In genomic region chr1:236158719-236159118, GRCh38 we compare ENCODE assay signal across 29 cellular contexts.
"Had no signal": no experiment of that assay in that cellular context is flagged by ENCODE, and none has a peak within 500 bp of the region (broad histone marks: within the 10 kb centered on the region; RNA-seq: fewer than 3 reads in every experiment).

No MANE protein-coding gene starts in this region.

- ATAC-seq: activated CD8-positive, alpha-beta memory T cell treated with anti-CD3 and anti-CD28 coated beads, Interleukin-2, amount 10 ng/mL, durations not matched to agents 7 days and 5 days; activated CD8-positive, alpha-beta T cell treated with anti-CD3 and anti-CD28 coated beads for 36 hours; body of pancreas; lower lobe of right lung; naive thymus-derived CD8-positive, alpha-beta T cell had no signal

- H2AFZ ChIP-seq: hepatocyte had no signal

- DNase-seq: activated CD4-positive, alpha-beta T cell treated with anti-CD3 and anti-CD28 coated beads, Interleukin-2, amount 10 ng/mL, durations not matched to agents 7 days and 5 days; activated CD4-positive, CD25-positive, alpha-beta regulatory T cell treated with anti-CD3 and anti-CD28 coated beads, Interleukin-2, amount 50 U/mL, for 72 hours; activated CD8-positive, alpha-beta memory T cell treated with anti-CD3 and anti-CD28 coated beads, Interleukin-2, amount 10 ng/mL, durations not matched to agents 7 days and 5 days; activated CD8-positive, alpha-beta T cell treated with anti-CD3 and anti-CD28 coated beads for 36 hours; activated gamma-delta T cell treated with Interleukin-2 at 50 U/mL for 16 hours; activated T-cell treated with anti-CD3 and anti-CD28 coated beads for 4 hours; anterior cingulate cortex; body of pancreas; effector memory CD4-positive, alpha-beta T cell; glutamatergic neuron; immature natural killer cell; lower lobe of right lung; naive thymus-derived CD8-positive, alpha-beta T cell; ovary; stimulated activated CD4-positive, alpha-beta T cell treated with anti-CD3 and anti-CD28 coated beads, Interleukin-4, amount 100 ng/mL, for 24 hours; stomach; transverse colon; uterus had no signal

- H3K27me3 Mint-ChIP-seq: activated CD4-positive, alpha-beta T cell treated with anti-CD3 and anti-CD28 coated beads, Interleukin-2, amount 10 ng/mL, durations not matched to agents 7 days and 5 days; activated CD8-positive, alpha-beta T cell treated with anti-CD3 and anti-CD28 coated beads for 36 hours; activated naive CD4-positive, alpha-beta T cell treated with anti-CD3 and anti-CD28 coated beads, Interleukin-2, amount 50 U/mL, for 24 hours; dendritic cell treated with granulocyte-macrophage colony-stimulating factor and Interleukin-4, amounts not matched to agents 40 ng/mL and 50 ng/mL, for 4 days; naive thymus-derived CD8-positive, alpha-beta T cell had no signal

- H3K4me1 ChIP-seq: body of pancreas, lower lobe of right lung, prostate gland, uterus had no signal

- H3K4me3 ChIP-seq: body of pancreas, cardiac muscle cell, esophagus muscularis mucosa, hepatocyte, lower lobe of right lung, ovary, prostate gland, right atrium auricular region, stomach, transverse colon, uterus had no signal

- H3K79me2 ChIP-seq: hepatocyte had no signal

- H3K36me3 ChIP-seq: cardiac muscle cell, lower lobe of right lung, neutrophil, ovary, prostate gland, right atrium auricular region, stomach, transverse colon, uterus had no signal

- H3K9me3 ChIP-seq: neutrophil, prostate gland had no signal

- H3K4me3 Mint-ChIP-seq: activated CD4-positive, alpha-beta T cell treated with anti-CD3 and anti-CD28 coated beads, Interleukin-2, amount 10 ng/mL, durations not matched to agents 7 days and 5 days; activated CD8-positive, alpha-beta memory T cell treated with anti-CD3 and anti-CD28 coated beads, Interleukin-2, amount 10 ng/mL, durations not matched to agents 7 days and 5 days; activated CD8-positive, alpha-beta T cell treated with anti-CD3 and anti-CD28 coated beads for 36 hours; activated naive CD4-positive, alpha-beta T cell treated with anti-CD3 and anti-CD28 coated beads, Interleukin-2, amount 50 U/mL, for 24 hours; activated T-helper 1 cell treated with anti-CD3 and anti-CD28 coated beads, Interleukin-12 subunit alpha, Interleukin-12 subunit beta, Interleukin-2, Interleukin-4 antibody, amounts not matched to agents 30 ng/mL and 10 ng/mL and 1 ng/mL, durations not matched to agents 14 hours and 24 hours and 36 hours; dendritic cell treated with granulocyte-macrophage colony-stimulating factor and Interleukin-4, amounts not matched to agents 40 ng/mL and 50 ng/mL, for 4 days; T-helper 2 cell treated with Interferon-gamma antibody and Interleukin-4, amounts not matched to agents 5 μg/mL and 100 μg/mL, for 36 hours had no signal

- H3K4me2 ChIP-seq: hepatocyte had no signal

- H3K27ac Mint-ChIP-seq: activated CD4-positive, alpha-beta T cell treated with anti-CD3 and anti-CD28 coated beads, Interleukin-2, amount 10 ng/mL, durations not matched to agents 7 days and 5 days; activated naive CD4-positive, alpha-beta T cell treated with anti-CD3 and anti-CD28 coated beads, Interleukin-2, amount 50 U/mL, for 24 hours; activated T-helper 1 cell treated with anti-CD3 and anti-CD28 coated beads, Interleukin-12 subunit alpha, Interleukin-12 subunit beta, Interleukin-2, Interleukin-4 antibody, amounts not matched to agents 30 ng/mL and 10 ng/mL and 1 ng/mL, durations not matched to agents 14 hours and 24 hours and 36 hours; T-helper 2 cell treated with Interferon-gamma antibody and Interleukin-4, amounts not matched to agents 5 μg/mL and 100 μg/mL, for 36 hours had no signal

- H3K27ac ChIP-seq: body of pancreas, cardiac muscle cell, esophagus muscularis mucosa, hepatocyte, lower lobe of right lung, neutrophil, ovary, prostate gland, right atrium auricular region, stomach, transverse colon, uterus, VCaP had no signal

- H3K27me3 ChIP-seq: body of pancreas, cardiac muscle cell, esophagus muscularis mucosa, hepatocyte, neutrophil, ovary, right atrium auricular region, stomach, transverse colon, uterus had no signal
